14 cellular contexts compared by ENCODE assay signal in genomic region chr17:34644941-34645550, GRCh38.
"Had no signal": no experiment of that assay in that cellular context is flagged by ENCODE, and none has a peak within 500 bp of the region (broad histone marks: within the 10 kb centered on the region; RNA-seq: fewer than 3 reads in every experiment).

No MANE protein-coding gene starts in this region.

- H3K27me3 ChIP-seq: body of pancreas, pancreas had no signal

- H3K4me3 ChIP-seq: body of pancreas, pancreas, smooth muscle cell, thoracic aorta, upper lobe of left lung had no signal

- H3K27ac ChIP-seq: body of pancreas, pancreas, thoracic aorta, upper lobe of left lung had no signal

- DNase-seq: activated CD4-positive, alpha-beta T cell treated with anti-CD3 and anti-CD28 coated beads, Interleukin-2, amount 10 ng/mL, durations not matched to agents 7 days and 5 days; activated CD8-positive, alpha-beta T cell treated with anti-CD3 and anti-CD28 coated beads, Interleukin-2, amount 10 ng/mL, durations not matched to agents 7 days and 5 days; activated naive CD4-positive, alpha-beta T cell treated with anti-CD3 and anti-CD28 coated beads for 36 hours; activated T-cell treated with anti-CD3 and anti-CD28 coated beads, Interleukin-2, amount 50 U/mL, for 4 hours; body of pancreas; foreskin fibroblast; mesenchymal stem cell; naive thymus-derived CD4-positive, alpha-beta T cell; pancreas; stimulated activated CD4-positive, alpha-beta T cell treated with anti-CD3 and anti-CD28 coated beads, Interleukin-4, amount 100 ng/mL, for 24 hours; T-helper 9 cell; upper lobe of left lung had no signal

- H3K36me3 ChIP-seq: pancreas, thoracic aorta, upper lobe of left lung had no signal

- H3K9me3 ChIP-seq: body of pancreas, pancreas, thoracic aorta, upper lobe of left lung had no signal

- H3K4me1 ChIP-seq: pancreas, upper lobe of left lung had no signal
